Comparison of ENCODE assay signal across 8 cellular contexts in genomic region chr2:217993817-217994459, GRCh38.
DNase-seq lines count a peak whose midpoint lies in the region; ATAC-seq and TF ChIP-seq lines count a peak whose summit lies in the region.

No MANE protein-coding gene starts in this region.

- TF ChIP-seq CTCF in GM06990 (IDR thresholded peaks at IDR 0.05; ENCODE audit: insufficient read depth, low read length, poor library complexity, severe bottlenecking) (peak; percentile 96), WERI-Rb-1 (IDR thresholded peaks at IDR 0.05; ENCODE audit: low read depth, low read length) (peak; percentile 87), cardiac fibroblast (IDR thresholded peaks at IDR 0.05; ENCODE audit: low read depth, low read length) (peak; percentile 77)

- H3K27ac ChIP-seq in WERI-Rb-1 = no peak overlapping the region

- no peaks in the 10 kb centered on the region for H3K9me3 ChIP-seq in WERI-Rb-1 (ENCODE audit: severe bottlenecking)

- H3K4me3 ChIP-seq in GM06990 (replicated peaks; ENCODE audit: low read depth, low read length) = no peak overlapping the region
- H3K4me3 ChIP-seq in WERI-Rb-1 (ENCODE audit: low read depth, low read length) = no peak overlapping the region
- H3K4me3 ChIP-seq in cardiac fibroblast (replicated peaks in 1 of 2; ENCODE audit: low read depth in 2 of 2, low read length in 2 of 2) = no peak overlapping the region

- no peak for ATAC-seq in GM18870 (IDR thresholded peaks at IDR 0.05; ENCODE audit: unreplicated experiment)

- peak; percentile 29 for DNase-seq in GM06990 (ENCODE audit: extremely low read depth, insufficient read length)
- peak; percentile 7 to 15 for DNase-seq in Kasumi-1 (lab: John Stamatoyannopoulos, UW)
- DNase-seq in WERI-Rb-1 = peak; percentile 65
- DNase-seq in cardiac fibroblast (ENCODE audit: low read depth in 2 of 2) = peak; percentile 45 to 51
- DNase-seq in medulla oblongata (ENCODE audit: extremely low spot score) = peak; percentile 61
- peak; percentile 19 to 33 for DNase-seq in stimulated activated CD8-positive, alpha-beta memory T cell treated with anti-CD3 and anti-CD28 coated beads, Interleukin-7, amount 100 ng/mL, for 48 hours (ENCODE audit: extremely low read depth in 1 of 2, low read depth in 1 of 2)
- no peak for DNase-seq in dedifferentiated amniotic fluid mesenchymal stem cell (ENCODE audit: extremely low spot score)

- no peaks in the 10 kb centered on the region for H3K36me3 ChIP-seq in GM06990 (ENCODE audit: control insufficient read depth, insufficient read depth, low read length)
- H3K36me3 ChIP-seq in WERI-Rb-1 = no peaks in the 10 kb centered on the region

- H3K27me3 ChIP-seq in GM06990 (replicated peaks; ENCODE audit: control insufficient read depth, insufficient read depth, low read length) (no peaks in the 10 kb centered on the region), WERI-Rb-1 (ENCODE audit: insufficient read depth, low read depth, severe bottlenecking) (no peaks in the 10 kb centered on the region)
